ENCODE assay signal across 9 cellular contexts in genomic region chr14:85471744-85472143, GRCh38. TPM values are rescaled to one million over a fixed set of nuclear protein-coding genes. Genes with fewer than 3 reads are reported as not detected.
DNase-seq lines count a peak whose midpoint lies in the region; ATAC-seq and TF ChIP-seq lines count a peak whose summit lies in the region.
"Had no signal": no experiment of that assay in that cellular context is flagged by ENCODE, and none has a peak within 500 bp of the region (broad histone marks: within the 10 kb centered on the region; RNA-seq: fewer than 3 reads in every experiment).

No MANE protein-coding gene starts in this region.

- H3K36me3 ChIP-seq in vagina = no peaks in the 10 kb centered on the region

- H3K27me3 ChIP-seq in vagina = no peaks in the 10 kb centered on the region

- H3K9me3 ChIP-seq in vagina = no peaks in the 10 kb centered on the region

- intact Hi-C loops in left ventricle myocardium superior (cut with micrococcal nuclease) (no loop called here), vagina (cut with DNase I) (no loop called here)

- no peaks in the 10 kb centered on the region for H3K4me1 ChIP-seq in vagina

- DNase-seq in NCI-H1417 (lab: John Stamatoyannopoulos, UW) (peak in 2 of 3 experiments; percentile 4 to 36), NCI-H1417 treated with DMSO at 0.1 percent for 48 hours (lab: John Stamatoyannopoulos, UW) (no peak), SK-N-DZ (ENCODE audit: low spot score) (peak; percentile 86), left ventricle myocardium superior (no peak), stromal cell of bone marrow (ENCODE audit: low read depth) (peak; percentile 81), vagina (ENCODE audit: extremely low spot score in 2 of 2) (no peak)
- DNase-seq: 8988T had no signal

- ATAC-seq in left ventricle myocardium superior (peak; percentile 65), HG03457 (IDR thresholded peaks at IDR 0.05; ENCODE audit: unreplicated experiment) (no peak), HG03565 (IDR thresholded peaks at IDR 0.05; ENCODE audit: unreplicated experiment) (no peak)

- H3K4me3 ChIP-seq in vagina = no peak overlapping the region

- no peak for TF ChIP-seq CTCF in vagina (IDR thresholded peaks at IDR 0.05)

- no peak for TF ChIP-seq POLR2A in vagina (IDR thresholded peaks at IDR 0.05)

- H3K27ac ChIP-seq in vagina = no peak overlapping the region

RNA-seq across cellular contexts. Expression of gene FLRT2, which starts 58.2 kb away (rescaled TPM):
- 2.9 and 4.6 TPM in 2 replicates for polyA plus RNA-seq in SK-N-DZ (2014; cell fraction: cytosol; rRNA removed)
- polyA plus RNA-seq in SK-N-DZ (2014; cell fraction: nucleus; rRNA removed) = 22.4 and 25.8 TPM in 2 replicates
- total RNA-seq in left ventricle myocardium superior (4.6 TPM), vagina (22.8 TPM)

Comparison
In these comparisons a context has a peak if more than half of its experiments do, and no peak if none do; other contexts are left out.
1. DNase-seq: peak in NCI-H1417 (2 of 3), SK-N-DZ (single experiment) and stromal cell of bone marrow (single experiment); none in NCI-H1417 treated with DMSO at 0.1 percent for 48 hours (single experiment), left ventricle myocardium superior (single experiment) and vagina (0 of 2).